9 cellular contexts compared by ENCODE assay signal in the genomic region with DNA sequence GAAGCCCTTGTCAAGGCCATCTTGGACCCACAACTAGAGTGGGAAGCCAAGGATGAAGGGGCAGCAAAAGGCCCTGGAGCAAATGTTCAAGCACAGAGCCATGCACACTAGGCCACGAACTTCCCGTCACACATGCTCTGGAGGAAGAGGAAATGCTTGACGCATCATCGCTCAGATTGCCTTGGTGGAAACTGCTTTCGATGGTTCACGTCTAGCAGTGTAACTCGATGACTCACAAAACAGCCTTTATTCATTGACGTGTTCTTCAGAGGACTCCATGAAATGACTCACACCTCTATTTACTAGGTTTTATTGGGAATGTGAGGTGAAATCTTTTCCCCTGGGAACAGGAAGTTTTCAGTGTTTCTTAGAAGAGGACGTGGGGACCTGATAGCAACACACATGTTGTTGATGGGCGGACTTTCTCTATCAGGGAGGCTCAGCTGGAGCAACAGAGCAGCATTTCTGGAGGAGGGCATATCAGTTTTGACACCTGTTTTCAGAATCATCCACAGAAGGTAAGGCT.
DNase-seq lines count a peak whose midpoint lies in the region; ATAC-seq and TF ChIP-seq lines count a peak whose summit lies in the region.
"Had no signal": no experiment of that assay in that cellular context is flagged by ENCODE, and none has a peak within 500 bp of the region (broad histone marks: within the 10 kb centered on the region; RNA-seq: fewer than 3 reads in every experiment).

No MANE protein-coding gene starts in this region.

- POLR2A ChIA-PET in activated CD4-positive, alpha-beta T cell treated with anti-CD3 and anti-CD28 coated beads for 36 hours (lab: Charles Lee), result no interaction called here

- no peak overlapping the region for H3K4me3 ChIP-seq in stomach

- peak overlapping the region; percentile 90 for H3K27ac Mint-ChIP-seq in activated CD4-positive, alpha-beta T cell treated with anti-CD3 and anti-CD28 coated beads for 36 hours

- no peaks in the 10 kb centered on the region for H3K4me1 ChIP-seq in stomach
- H3K4me1 ChIP-seq: parathyroid adenoma had no signal

- intact Hi-C loops in activated CD4-positive, alpha-beta T cell treated with anti-CD3 and anti-CD28 coated beads for 36 hours (cut with DNase I, micrococcal nuclease), result loop anchor here in 1 of 2 experiments (1.0 kb wide), 2 partner anchors 34 to 50 kb away; no protein-coding TSS in a partner anchor
- intact Hi-C loops in stomach (cut with DNase I; ENCODE audit: low total_unique reads), result no loop called here

- H3K27ac ChIP-seq in stomach, result peak overlapping the region in 1 of 5 donors; percentile 23
- H3K27ac ChIP-seq: parathyroid adenoma had no signal

- H3K4me3 Mint-ChIP-seq in activated CD4-positive, alpha-beta T cell treated with anti-CD3 and anti-CD28 coated beads for 36 hours, result no peak overlapping the region

- H3K9me3 Mint-ChIP-seq in activated CD4-positive, alpha-beta T cell treated with anti-CD3 and anti-CD28 coated beads for 36 hours (ENCODE audit: low read depth), result no peaks in the 10 kb centered on the region

- 52 to 64% (median 58%) methylated on average over 10 of the region's 10 CpGs for WGBS in stomach, 5 donors

- DNase-seq in activated CD4-positive, alpha-beta T cell treated with anti-CD3 and anti-CD28 coated beads for 36 hours, result peak; percentile 69
- no peak for DNase-seq in activated CD4-positive, alpha-beta T cell treated with anti-CD3 and anti-CD28 coated beads, Interleukin-2, amount 50 U/mL, for 4 hours
- peak; percentile 82 for DNase-seq in SKM-1 treated with dmso at 0.1 percent for 144 hours (lab: John Stamatoyannopoulos, UW; ENCODE audit: unreplicated experiment)
- peak; percentile 45 for DNase-seq in foreskin melanocyte
- DNase-seq in stimulated activated CD8-positive, alpha-beta memory T cell treated with anti-CD3 and anti-CD28 coated beads, Interleukin-4, amount 100 ng/mL, for 48 hours, result peak; percentile 44
- DNase-seq in stomach, result no peak

- H3K27me3 Mint-ChIP-seq in activated CD4-positive, alpha-beta T cell treated with anti-CD3 and anti-CD28 coated beads for 36 hours, result peaks cover 10% of the 10 kb centered on the region

- peaks cover 15% of the 10 kb centered on the region for H3K4me1 Mint-ChIP-seq in activated CD4-positive, alpha-beta T cell treated with anti-CD3 and anti-CD28 coated beads for 36 hours

- peak; percentile 98 for ATAC-seq in activated CD4-positive, alpha-beta T cell treated with anti-CD3 and anti-CD28 coated beads for 36 hours
- ATAC-seq in HG02981 (IDR thresholded peaks at IDR 0.05; ENCODE audit: unreplicated experiment), result no peak
- ATAC-seq in GM19351 (IDR thresholded peaks at IDR 0.05; ENCODE audit: unreplicated experiment), result no peak

- CTCF ChIA-PET in activated CD4-positive, alpha-beta T cell treated with anti-CD3 and anti-CD28 coated beads for 36 hours (lab: Charles Lee), result no interaction called here

- TF ChIP-seq CTCF in stomach (IDR thresholded peaks at IDR 0.05), result no peak

- peaks cover 0 to 10% (median 0%) of the 10 kb centered on the region in 3 donors for H3K27me3 ChIP-seq in stomach

- no peak for TF ChIP-seq EP300 in stomach (IDR thresholded peaks at IDR 0.05)

- H3K9me3 ChIP-seq in stomach, result no peaks in the 10 kb centered on the region

- no peaks in the 10 kb centered on the region for H3K36me3 ChIP-seq in stomach

- TF ChIP-seq POLR2A in stomach (IDR thresholded peaks at IDR 0.05), result no peak

- H3K36me3 Mint-ChIP-seq in activated CD4-positive, alpha-beta T cell treated with anti-CD3 and anti-CD28 coated beads for 36 hours (ENCODE audit: low read depth), result no peaks in the 10 kb centered on the region

Comparison
In these comparisons a context has a peak if more than half of its experiments do, and no peak if none do; other contexts are left out.
1. DNase-seq: peak in activated CD4-positive, alpha-beta T cell treated with anti-CD3 and anti-CD28 coated beads for 36 hours (single experiment), SKM-1 treated with dmso at 0.1 percent for 144 hours (single experiment), foreskin melanocyte (single experiment) and stimulated activated CD8-positive, alpha-beta memory T cell treated with anti-CD3 and anti-CD28 coated beads, Interleukin-4, amount 100 ng/mL, for 48 hours (single experiment); none in activated CD4-positive, alpha-beta T cell treated with anti-CD3 and anti-CD28 coated beads, Interleukin-2, amount 50 U/mL, for 4 hours (0 of 2) and stomach (single experiment).